In genomic region chr2:221574231-221574570, GRCh38 we compare ENCODE assay signal across 8 cellular contexts. TPM values are rescaled to one million over a fixed set of nuclear protein-coding genes. Genes with fewer than 3 reads are reported as not detected.
A peak's percentile ranks its signal among the peaks of the same experiment; 100 is the strongest.
DNase-seq lines count a peak whose midpoint lies in the region; ATAC-seq and TF ChIP-seq lines count a peak whose summit lies in the region.

No MANE protein-coding gene starts in this region.

- peaks cover 24% of the 10 kb centered on the region for H3K4me1 Mint-ChIP-seq in T-helper 17 cell

- peak overlapping the region; percentile 72 for H3K27ac Mint-ChIP-seq in T-helper 17 cell

- no peak for DNase-seq in GM06990 (ENCODE audit: extremely low read depth, insufficient read length)
- no peak for DNase-seq in T-helper 17 cell
- DNase-seq in fibroblast of the aortic adventitia (ENCODE audit: low read depth) = no peak
- no peak for DNase-seq in sigmoid colon
- no peak for DNase-seq in retina
- no peak for DNase-seq in central memory CD4-positive, alpha-beta T cell
- DNase-seq in HuH-7.5 (ENCODE audit: low spot score) = no peak
- no peak for DNase-seq in activated naive CD4-positive, alpha-beta T cell (lab: John Stamatoyannopoulos, UW)

- intact Hi-C loops in sigmoid colon (cut with DNase I) = loop anchor here (1.0 to 5.0 kb wide), 2 partner anchors 147 to 395 kb away; no protein-coding TSS in a partner anchor

- WGBS in sigmoid colon, 2 donors = 16 to 17% methylated on average over 7 of the region's 7 CpGs

- peaks cover 6% of the 10 kb centered on the region for H3K27me3 ChIP-seq in GM06990 (replicated peaks; ENCODE audit: control insufficient read depth, insufficient read depth, low read length)
- peaks cover 0 to 14% (median 0%) of the 10 kb centered on the region in 3 donors for H3K27me3 ChIP-seq in sigmoid colon

- peak overlapping the region; percentile 85 for H3K4me3 Mint-ChIP-seq in T-helper 17 cell

- no peaks in the 10 kb centered on the region for H3K36me3 ChIP-seq in GM06990 (ENCODE audit: control insufficient read depth, insufficient read depth, low read length)
- H3K36me3 ChIP-seq in sigmoid colon = no peaks in the 10 kb centered on the region

- peak overlapping the region; percentile 87 to 93 (median 92) for H3K27ac ChIP-seq in sigmoid colon

- H3K36me3 Mint-ChIP-seq in T-helper 17 cell (ENCODE audit: low read depth) = peaks cover 5% of the 10 kb centered on the region

- no peak for ATAC-seq in T-helper 17 cell

- no peak for TF ChIP-seq CTCF in GM06990 (IDR thresholded peaks at IDR 0.05; ENCODE audit: insufficient read depth, low read length, poor library complexity, severe bottlenecking)
- TF ChIP-seq CTCF in fibroblast of the aortic adventitia (IDR thresholded peaks at IDR 0.05; ENCODE audit: insufficient read depth, low read length) = no peak
- no peak for TF ChIP-seq CTCF in sigmoid colon (IDR thresholded peaks at IDR 0.05)

- H3K9me3 ChIP-seq in T-helper 17 cell (ENCODE audit: control insufficient read depth, low read length, poor library complexity, severe bottlenecking) (no peaks in the 10 kb centered on the region), sigmoid colon (no peaks in the 10 kb centered on the region)

- H3K4me3 ChIP-seq in GM06990 (replicated peaks; ENCODE audit: low read depth, low read length) (peak overlapping the region; percentile 47), fibroblast of the aortic adventitia (ENCODE audit: low read depth, low read length) (peak overlapping the region; percentile 88), sigmoid colon (peak overlapping the region; percentile 66 to 93 (median 78))

- peaks cover 0 to 35% (median 20%) of the 10 kb centered on the region in 4 donors for H3K4me1 ChIP-seq in sigmoid colon

- no peak for TF ChIP-seq EP300 in sigmoid colon (IDR thresholded peaks at IDR 0.05)

- TF ChIP-seq POLR2A in sigmoid colon (IDR thresholded peaks at IDR 0.05) = no peak

- H3K27me3 Mint-ChIP-seq in T-helper 17 cell = peaks cover 59% of the 10 kb centered on the region

RNA-seq across cellular contexts. Expression of gene EPHA4, which starts 2.1 kb away (rescaled TPM):
- total RNA-seq in T-helper 17 cell = 10 to 100 TPM; 70.7 to 88.2 TPM
- total RNA-seq in fibroblast of the aortic adventitia (ENCODE audit: low replicate concordance) = 13.9 and 26.7 TPM in 2 replicates
- total RNA-seq in sigmoid colon = 10 to 100 TPM; 26.9 to 50.7 (median 37.0) TPM
- polyA plus RNA-seq in sigmoid colon = 1 to 10 TPM; 1.2 to 4.8 (median 1.8) TPM
